22 cellular contexts compared by ENCODE assay signal in the genomic region with DNA sequence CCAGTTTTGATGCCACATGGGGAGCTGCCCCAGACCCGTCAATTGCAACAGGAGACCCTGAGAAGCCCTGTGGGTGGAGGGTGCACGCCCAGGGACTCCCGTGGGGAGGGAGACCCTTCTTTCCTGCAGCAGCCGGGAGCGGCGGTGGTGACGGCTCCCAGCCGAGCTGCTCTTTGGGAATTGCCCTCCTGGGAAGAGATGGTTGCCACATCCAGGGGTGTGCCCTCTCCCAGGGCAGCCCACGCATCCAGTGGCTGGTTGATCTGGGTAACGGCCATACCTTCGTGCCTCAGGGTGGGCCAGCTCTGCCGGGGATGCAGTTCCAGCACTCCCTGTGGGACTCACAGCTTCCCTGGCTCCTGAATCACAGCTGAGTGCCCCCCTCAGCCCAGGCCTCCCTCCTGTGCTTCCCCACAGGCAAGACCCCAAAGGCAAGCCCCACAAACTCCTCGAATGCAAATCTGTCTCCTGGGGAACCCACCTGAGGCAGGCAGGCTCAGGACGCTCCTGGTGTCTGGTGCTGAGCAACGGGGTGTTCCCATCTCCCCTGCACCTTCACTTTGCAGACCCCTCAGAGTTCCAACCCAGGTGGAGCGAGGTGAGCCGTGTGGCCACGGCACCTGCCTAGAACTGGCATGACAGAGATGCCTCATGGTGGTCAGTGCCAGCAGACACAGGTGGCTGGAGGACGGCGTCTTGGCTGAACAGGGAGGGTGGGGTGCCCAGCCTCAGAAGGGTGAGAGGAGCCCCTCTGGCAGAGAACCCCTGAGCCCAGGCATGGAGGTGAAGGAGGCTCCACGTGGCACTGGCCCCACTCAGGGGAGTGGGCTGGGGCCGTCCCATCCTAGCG.
"Had no signal": no experiment of that assay in that cellular context is flagged by ENCODE, and none has a peak within 500 bp of the region (broad histone marks: within the 10 kb centered on the region; RNA-seq: fewer than 3 reads in every experiment).

No MANE protein-coding gene starts in this region.

- H3K9me3 ChIP-seq: heart left ventricle, psoas muscle, stomach, thoracic aorta, transverse colon had no signal

- H3K4me1 ChIP-seq: heart left ventricle, parathyroid adenoma, psoas muscle, stomach, transverse colon had no signal

- ATAC-seq: esophagus mucosa; heart left ventricle; psoas muscle; sciatic nerve; stimulated activated naive B cell treated with anti-CD40 and anti-IgM and Interleukin-4, amounts not matched to agents 10 μg/mL and 1 μg/mL and 100 μg/mL, for 72 hours had no signal

- H3K27ac Mint-ChIP-seq: mesothelial cell of epicardium; natural killer cell; stimulated activated naive B cell treated with anti-CD40 and anti-IgM and Interleukin-4, amounts not matched to agents 10 μg/mL and 1 μg/mL and 100 μg/mL, for 72 hours had no signal

- H2AFZ ChIP-seq: parathyroid adenoma had no signal

- H3K27ac ChIP-seq: dorsolateral prefrontal cortex, heart left ventricle, parathyroid adenoma, psoas muscle, stomach, thoracic aorta, transverse colon had no signal

- H3K9ac ChIP-seq: parathyroid adenoma had no signal

- DNase-seq: cortex of kidney; effector memory CD4-positive, alpha-beta T cell; heart left ventricle; hippocampal formation; kidney glomerular epithelial cell; natural killer cell; nucleus accumbens; retina; stimulated activated CD4-positive, alpha-beta T cell treated with anti-CD3 and anti-CD28 coated beads, Interleukin-2, amount 100 ng/mL, for 24 hours; stimulated activated CD4-positive, alpha-beta T cell treated with anti-CD3 and anti-CD28 coated beads, Interleukin-4, amount 100 ng/mL, for 4 hours; stimulated activated naive B cell treated with anti-CD40 and anti-IgM and Interleukin-4, amounts not matched to agents 10 μg/mL and 1 μg/mL and 100 μg/mL, for 72 hours; stomach; substantia nigra; transverse colon had no signal

- H3K4me3 ChIP-seq: dorsolateral prefrontal cortex, heart left ventricle, psoas muscle, stomach, thoracic aorta, transverse colon had no signal

- H3K79me2 ChIP-seq: parathyroid adenoma had no signal

- H3K36me3 Mint-ChIP-seq: mesothelial cell of epicardium; natural killer cell; stimulated activated naive B cell treated with anti-CD40 and anti-IgM and Interleukin-4, amounts not matched to agents 10 μg/mL and 1 μg/mL and 100 μg/mL, for 72 hours had no signal

- H3K27me3 ChIP-seq: transverse colon had no signal

- H3K9me3 Mint-ChIP-seq: mesothelial cell of epicardium; natural killer cell; neural crest cell; stimulated activated naive B cell treated with anti-CD40 and anti-IgM and Interleukin-4, amounts not matched to agents 10 μg/mL and 1 μg/mL and 100 μg/mL, for 72 hours had no signal

- H3K36me3 ChIP-seq: heart left ventricle, stomach, thoracic aorta, transverse colon had no signal

- H3K4me3 Mint-ChIP-seq: mesothelial cell of epicardium; natural killer cell; neural crest cell; stimulated activated naive B cell treated with anti-CD40 and anti-IgM and Interleukin-4, amounts not matched to agents 10 μg/mL and 1 μg/mL and 100 μg/mL, for 72 hours had no signal

- H3K4me1 Mint-ChIP-seq: natural killer cell; neural crest cell; stimulated activated naive B cell treated with anti-CD40 and anti-IgM and Interleukin-4, amounts not matched to agents 10 μg/mL and 1 μg/mL and 100 μg/mL, for 72 hours had no signal
